8 cellular contexts compared by ENCODE assay signal in genomic region chr3:30688776-30689175, GRCh38.
DNase-seq lines count a peak whose midpoint lies in the region; ATAC-seq and TF ChIP-seq lines count a peak whose summit lies in the region.

No MANE protein-coding gene starts in this region.

- H3K4me1 Mint-ChIP-seq in endodermal cell, result peaks cover 25% of the 10 kb centered on the region

- no peaks in the 10 kb centered on the region for H3K27me3 Mint-ChIP-seq in endodermal cell (ENCODE audit: insufficient read depth)

- H3K27me3 ChIP-seq in adrenal gland (no peaks in the 10 kb centered on the region), stomach (no peaks in the 10 kb centered on the region), endodermal cell (ENCODE audit: control insufficient read depth, insufficient read depth, low read length, poor library complexity, severe bottlenecking) (no peaks in the 10 kb centered on the region)

- no peak overlapping the region for H3K4me3 Mint-ChIP-seq in endodermal cell

- H3K4me3 ChIP-seq in adrenal gland (peak overlapping the region in 1 of 4 donors; percentile 32), stomach (peak overlapping the region in 1 of 4 donors; percentile 1), endodermal cell (ENCODE audit: low read length) (no peak overlapping the region)

- WGBS in adrenal gland, 4 donors, result 59 to 73% (median 71%) methylated on average over 5 of the region's 5 CpGs
- WGBS in stomach, 5 donors, result 37 to 53% (median 40%) methylated on average over 5 of the region's 5 CpGs
- 92 to 94% methylated on average over 5 of the region's 5 CpGs for WGBS in endodermal cell (ENCODE audit: insufficient coverage in 1 of 2, insufficient read length in 1 of 2), 2 experiments

- peak; percentile 62 for ATAC-seq in left colon

- H3K9me3 Mint-ChIP-seq in endodermal cell, result no peaks in the 10 kb centered on the region

- H3K27ac ChIP-seq in adrenal gland (peak overlapping the region; percentile 18 to 83 (median 54)), stomach (peak overlapping the region; percentile 47 to 79 (median 65)), endodermal cell (ENCODE audit: low read depth, low read length) (no peak overlapping the region)

- DNase-seq in NCI-H2171 treated with DMSO at 0.1 percent for 48 hours (lab: John Stamatoyannopoulos, UW) (peak; percentile 8), NCI-H2171 (lab: John Stamatoyannopoulos, UW) (no peak), adrenal gland (no peak), left colon (peak; percentile 23 to 51), stomach (no peak), endodermal cell (no peak), GM19238 (ENCODE audit: insufficient read length, low spot score) (no peak), 8988T (no peak)

- TF ChIP-seq EP300 in stomach (IDR thresholded peaks at IDR 0.05), result no peak

- H3K36me3 Mint-ChIP-seq in endodermal cell (ENCODE audit: low read depth), result peaks cover 53% of the 10 kb centered on the region

- no peak overlapping the region for H3K27ac Mint-ChIP-seq in endodermal cell

- no peak overlapping the region for H3K9ac ChIP-seq in endodermal cell (ENCODE audit: extremely low read depth, low read length, poor library complexity, severe bottlenecking)

- H3K4me1 ChIP-seq in adrenal gland (replicated peaks in 1 of 2) (peaks cover 35 to 79% of the 10 kb centered on the region in 2 donors), stomach (peaks cover 44 to 98% (median 73%) of the 10 kb centered on the region in 4 donors), endodermal cell (ENCODE audit: control insufficient read depth, insufficient read depth, low read length) (peaks cover 5% of the 10 kb centered on the region)

- TF ChIP-seq CTCF in adrenal gland (IDR thresholded peaks at IDR 0.05), result no peak
- no peak for TF ChIP-seq CTCF in stomach (IDR thresholded peaks at IDR 0.05)
- no peak for TF ChIP-seq CTCF in endodermal cell (conservative IDR thresholded peaks at IDR 0.05)

- intact Hi-C loops in adrenal gland (cut with DNase I) (loop anchor here (5.0 to 10.0 kb wide), 2 partner anchors 81 to 174 kb away; partner anchors contain the start of gene TGFBR2 (in 1 of the 2)), left colon (cut with DNase I, micrococcal nuclease) (no loop called here), stomach (cut with DNase I; ENCODE audit: low total_unique reads) (no loop called here)

- no peaks in the 10 kb centered on the region for H3K9me3 ChIP-seq in adrenal gland (replicated peaks in 1 of 3)
- no peaks in the 10 kb centered on the region for H3K9me3 ChIP-seq in stomach
- no peaks in the 10 kb centered on the region for H3K9me3 ChIP-seq in endodermal cell (ENCODE audit: control insufficient read depth, low read length)

- H3K36me3 ChIP-seq in adrenal gland (replicated peaks in 1 of 2) (peaks cover 0 to 53% of the 10 kb centered on the region in 2 donors), stomach (peaks cover 29 to 82% (median 64%) of the 10 kb centered on the region in 4 donors), endodermal cell (ENCODE audit: control insufficient read depth, insufficient read depth, low read length) (peaks cover 65% of the 10 kb centered on the region)

- TF ChIP-seq POLR2A in adrenal gland (IDR thresholded peaks at IDR 0.05) (no peak), stomach (IDR thresholded peaks at IDR 0.05) (no peak)

Comparison
In these comparisons a context has a peak if more than half of its experiments do, and no peak if none do; other contexts are left out.
1. DNase-seq: peak in NCI-H2171 treated with DMSO at 0.1 percent for 48 hours (single experiment) and left colon (2 of 2); none in NCI-H2171 (single experiment), adrenal gland (0 of 7), stomach (single experiment), endodermal cell (single experiment), GM19238 (single experiment) and 8988T (single experiment).
2. intact Hi-C loops: an anchor here in adrenal gland (5.0 to 10.0 kb wide); none called in left colon and stomach.